Comparison of ENCODE assay signal across 33 cellular contexts in the genomic region with DNA sequence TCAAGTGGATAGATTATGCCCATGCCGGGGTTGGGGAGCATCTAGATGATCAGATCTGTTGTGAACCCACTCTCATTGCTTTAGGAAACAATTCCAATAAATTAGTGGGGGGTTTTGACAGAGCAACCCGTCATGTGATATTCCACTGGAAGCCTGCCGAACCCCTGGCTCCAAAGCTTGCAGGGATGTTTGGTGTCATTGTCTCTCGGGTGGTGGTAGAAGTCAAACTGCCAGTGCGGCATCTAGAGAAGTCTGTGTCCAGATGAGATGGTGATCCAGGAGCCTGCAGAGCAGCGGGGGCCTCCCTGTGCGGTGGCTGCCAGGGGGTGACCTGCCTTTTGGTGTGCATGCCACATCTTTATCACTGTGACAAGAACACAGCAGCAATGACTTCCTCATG.
"Had no signal": no experiment of that assay in that cellular context is flagged by ENCODE, and none has a peak within 500 bp of the region (broad histone marks: within the 10 kb centered on the region; RNA-seq: fewer than 3 reads in every experiment).

No MANE protein-coding gene starts in this region.

- H3K4me3 ChIP-seq: ascending aorta, cardiac muscle cell, esophagus squamous epithelium, hepatocyte, ovary, psoas muscle, sigmoid colon, stomach, testis, transverse colon had no signal

- H3K27ac ChIP-seq: ascending aorta, cardiac muscle cell, esophagus squamous epithelium, hepatocyte, ovary, psoas muscle, sigmoid colon, stomach, testis, transverse colon, WERI-Rb-1 had no signal

- H3K4me1 ChIP-seq: ascending aorta, esophagus squamous epithelium, psoas muscle, transverse colon had no signal

- H3K27me3 ChIP-seq: ascending aorta, cardiac muscle cell, esophagus squamous epithelium, hepatocyte, ovary, sigmoid colon, testis, transverse colon had no signal

- H3K27me3 Mint-ChIP-seq: activated CD4-positive, alpha-beta memory T cell treated with anti-CD3 and anti-CD28 coated beads, Interleukin-2, amount 10 ng/mL, durations not matched to agents 7 days and 5 days; activated CD4-positive, alpha-beta T cell treated with anti-CD3 and anti-CD28 coated beads, Interleukin-2, amount 10 ng/mL, durations not matched to agents 7 days and 5 days; activated naive CD4-positive, alpha-beta T cell treated with anti-CD3 and anti-CD28 coated beads, Interleukin-2, amount 10 ng/mL, durations not matched to agents 7 days and 5 days; activated naive CD8-positive, alpha-beta T cell treated with anti-CD3 and anti-CD28 coated beads, Interleukin-2, amount 10 ng/mL, durations not matched to agents 7 days and 5 days; activated T-cell treated with anti-CD3 and anti-CD28 coated beads, Interleukin-2, amount 50 U/mL, for 24 hours; memory B cell; stimulated activated naive B cell treated with anti-CD40 and anti-IgM and Interleukin-4, amounts not matched to agents 10 μg/mL and 1 μg/mL and 100 μg/mL, for 72 hours had no signal

- H3K4me1 Mint-ChIP-seq: activated CD4-positive, alpha-beta memory T cell treated with anti-CD3 and anti-CD28 coated beads, Interleukin-2, amount 10 ng/mL, durations not matched to agents 7 days and 5 days; activated CD4-positive, alpha-beta T cell treated with anti-CD3 and anti-CD28 coated beads, Interleukin-2, amount 10 ng/mL, durations not matched to agents 7 days and 5 days; activated naive CD4-positive, alpha-beta T cell treated with anti-CD3 and anti-CD28 coated beads, Interleukin-2, amount 10 ng/mL, durations not matched to agents 7 days and 5 days; activated naive CD8-positive, alpha-beta T cell treated with anti-CD3 and anti-CD28 coated beads, Interleukin-2, amount 10 ng/mL, durations not matched to agents 7 days and 5 days; memory B cell; naive thymus-derived CD8-positive, alpha-beta T cell; stimulated activated naive B cell treated with anti-CD40 and anti-IgM and Interleukin-4, amounts not matched to agents 10 μg/mL and 1 μg/mL and 100 μg/mL, for 72 hours had no signal

- H3K4me3 Mint-ChIP-seq: activated CD4-positive, alpha-beta memory T cell treated with anti-CD3 and anti-CD28 coated beads, Interleukin-2, amount 10 ng/mL, durations not matched to agents 7 days and 5 days; activated CD4-positive, alpha-beta T cell treated with anti-CD3 and anti-CD28 coated beads, Interleukin-2, amount 10 ng/mL, durations not matched to agents 7 days and 5 days; activated naive CD4-positive, alpha-beta T cell treated with anti-CD3 and anti-CD28 coated beads, Interleukin-2, amount 10 ng/mL, durations not matched to agents 7 days and 5 days; activated naive CD8-positive, alpha-beta T cell treated with anti-CD3 and anti-CD28 coated beads, Interleukin-2, amount 10 ng/mL, durations not matched to agents 7 days and 5 days; activated T-cell treated with anti-CD3 and anti-CD28 coated beads, Interleukin-2, amount 50 U/mL, for 24 hours; brain; memory B cell; naive thymus-derived CD8-positive, alpha-beta T cell; stimulated activated naive B cell treated with anti-CD40 and anti-IgM and Interleukin-4, amounts not matched to agents 10 μg/mL and 1 μg/mL and 100 μg/mL, for 72 hours; T-helper 1 cell treated with Interleukin-12 subunit alpha and Interleukin-12 subunit beta and Interleukin-4 antibody, amounts not matched to agents 30 μg/mL and 1 μg/mL, for 36 hours had no signal

- H3K9me3 Mint-ChIP-seq: activated CD4-positive, alpha-beta memory T cell treated with anti-CD3 and anti-CD28 coated beads, Interleukin-2, amount 10 ng/mL, durations not matched to agents 7 days and 5 days; activated CD4-positive, alpha-beta T cell treated with anti-CD3 and anti-CD28 coated beads, Interleukin-2, amount 10 ng/mL, durations not matched to agents 7 days and 5 days; activated naive CD8-positive, alpha-beta T cell treated with anti-CD3 and anti-CD28 coated beads, Interleukin-2, amount 10 ng/mL, durations not matched to agents 7 days and 5 days; activated T-cell treated with anti-CD3 and anti-CD28 coated beads, Interleukin-2, amount 50 U/mL, for 24 hours; memory B cell; naive thymus-derived CD8-positive, alpha-beta T cell; stimulated activated naive B cell treated with anti-CD40 and anti-IgM and Interleukin-4, amounts not matched to agents 10 μg/mL and 1 μg/mL and 100 μg/mL, for 72 hours; T-helper 1 cell treated with Interleukin-12 subunit alpha and Interleukin-12 subunit beta and Interleukin-4 antibody, amounts not matched to agents 30 μg/mL and 1 μg/mL, for 36 hours had no signal

- ATAC-seq: activated CD4-positive, CD25-positive, alpha-beta regulatory T cell treated with anti-CD3 and anti-CD28 coated beads, Interleukin-2, amount 50 U/mL, for 24 hours; naive thymus-derived CD8-positive, alpha-beta T cell; psoas muscle; stimulated activated naive B cell treated with anti-CD40 and anti-IgM and Interleukin-4, amounts not matched to agents 10 μg/mL and 1 μg/mL and 100 μg/mL, for 72 hours had no signal

- H3K36me3 ChIP-seq: ascending aorta, cardiac muscle cell, esophagus squamous epithelium, ovary, sigmoid colon, stomach, transverse colon, WERI-Rb-1 had no signal

- DNase-seq: activated CD4-positive, alpha-beta memory T cell treated with anti-CD3 and anti-CD28 coated beads, Interleukin-2, amount 10 ng/mL, durations not matched to agents 7 days and 5 days; activated CD4-positive, alpha-beta T cell treated with anti-CD3 and anti-CD28 coated beads, Interleukin-2, amount 10 ng/mL, durations not matched to agents 7 days and 5 days; activated CD8-positive, alpha-beta memory T cell treated with anti-CD3 and anti-CD28 coated beads, Interleukin-2, amount 50 U/mL, for 48 hours; activated gamma-delta T cell; activated naive CD4-positive, alpha-beta T cell treated with anti-CD3 and anti-CD28 coated beads, Interleukin-2, amount 10 ng/mL, durations not matched to agents 7 days and 5 days; activated naive CD8-positive, alpha-beta T cell treated with anti-CD3 and anti-CD28 coated beads, Interleukin-2, amount 10 ng/mL, durations not matched to agents 7 days and 5 days; activated T-cell treated with anti-CD3 and anti-CD28 coated beads, Interleukin-2, amount 50 U/mL, for 24 hours; cortex of kidney; esophagus squamous epithelium; foreskin melanocyte; glutamatergic neuron; kidney; naive thymus-derived CD8-positive, alpha-beta T cell; ovary; psoas muscle; sigmoid colon; small intestine; stimulated activated CD4-positive, alpha-beta T cell treated with anti-CD3 and anti-CD28 coated beads, Interleukin-15, amount 100 ng/mL, for 24 hours; stimulated activated CD4-positive, alpha-beta T cell treated with anti-CD3 and anti-CD28 coated beads, Interleukin-2, amount 100 ng/mL, for 24 hours; stimulated activated naive B cell treated with anti-CD40 and anti-IgM and Interleukin-4, amounts not matched to agents 10 μg/mL and 1 μg/mL and 100 μg/mL, for 72 hours; stomach; SW 1271; T-helper 9 cell; testis; transverse colon; WERI-Rb-1 had no signal

- H3K9me3 ChIP-seq: ascending aorta, esophagus squamous epithelium, ovary, psoas muscle, sigmoid colon, stomach, testis, transverse colon had no signal

- H3K27ac Mint-ChIP-seq: activated CD4-positive, alpha-beta memory T cell treated with anti-CD3 and anti-CD28 coated beads, Interleukin-2, amount 10 ng/mL, durations not matched to agents 7 days and 5 days; activated CD4-positive, alpha-beta T cell treated with anti-CD3 and anti-CD28 coated beads, Interleukin-2, amount 10 ng/mL, durations not matched to agents 7 days and 5 days; activated naive CD4-positive, alpha-beta T cell treated with anti-CD3 and anti-CD28 coated beads, Interleukin-2, amount 10 ng/mL, durations not matched to agents 7 days and 5 days; activated naive CD8-positive, alpha-beta T cell treated with anti-CD3 and anti-CD28 coated beads, Interleukin-2, amount 10 ng/mL, durations not matched to agents 7 days and 5 days; activated T-cell treated with anti-CD3 and anti-CD28 coated beads, Interleukin-2, amount 50 U/mL, for 24 hours; memory B cell; naive thymus-derived CD8-positive, alpha-beta T cell; stimulated activated naive B cell treated with anti-CD40 and anti-IgM and Interleukin-4, amounts not matched to agents 10 μg/mL and 1 μg/mL and 100 μg/mL, for 72 hours; T-helper 1 cell treated with Interleukin-12 subunit alpha and Interleukin-12 subunit beta and Interleukin-4 antibody, amounts not matched to agents 30 μg/mL and 1 μg/mL, for 36 hours had no signal

- H3K36me3 Mint-ChIP-seq: activated naive CD4-positive, alpha-beta T cell treated with anti-CD3 and anti-CD28 coated beads, Interleukin-2, amount 10 ng/mL, durations not matched to agents 7 days and 5 days; activated naive CD8-positive, alpha-beta T cell treated with anti-CD3 and anti-CD28 coated beads, Interleukin-2, amount 10 ng/mL, durations not matched to agents 7 days and 5 days; brain; memory B cell; naive thymus-derived CD8-positive, alpha-beta T cell; stimulated activated naive B cell treated with anti-CD40 and anti-IgM and Interleukin-4, amounts not matched to agents 10 μg/mL and 1 μg/mL and 100 μg/mL, for 72 hours had no signal
